Comparison of ENCODE assay signal across 9 cellular contexts in genomic region chr12:115983226-115983798, GRCh38.
DNase-seq lines count a peak whose midpoint lies in the region; ATAC-seq and TF ChIP-seq lines count a peak whose summit lies in the region.
"Had no signal": no experiment of that assay in that cellular context is flagged by ENCODE, and none has a peak within 500 bp of the region (broad histone marks: within the 10 kb centered on the region; RNA-seq: fewer than 3 reads in every experiment).

No MANE protein-coding gene starts in this region.

- H3K27ac ChIP-seq in PC-3 (ENCODE audit: low read length), result no peak overlapping the region
- H3K27ac ChIP-seq in dorsolateral prefrontal cortex, result peak overlapping the region in 1 of 59 donors; percentile 3
- H3K27ac ChIP-seq: epithelial cell of prostate had no signal

- no peaks in the 10 kb centered on the region for H3K9me3 ChIP-seq in PC-3 (ENCODE audit: low read length)

- H3K4me1 ChIP-seq in PC-3 (ENCODE audit: insufficient read depth, low read length), result no peaks in the 10 kb centered on the region

- peaks cover 48% of the 10 kb centered on the region for H3K36me3 ChIP-seq in PC-3 (ENCODE audit: low read depth, low read length)

- H3F3A ChIP-seq in PC-3 (ENCODE audit: low read length, unreplicated experiment), result no peaks in the 10 kb centered on the region

- no peak overlapping the region for H2AFZ ChIP-seq in PC-3 (ENCODE audit: low read length)

- H3K36me3 Mint-ChIP-seq in glutamatergic neuron (ENCODE audit: unreplicated experiment), result no peaks in the 10 kb centered on the region

- no peak overlapping the region for H3K4me3 ChIP-seq in AG10803 (ENCODE audit: low read length)
- no peak overlapping the region for H3K4me3 ChIP-seq in PC-3 (ENCODE audit: low read length)
- no peak overlapping the region for H3K4me3 ChIP-seq in dorsolateral prefrontal cortex

- peak; percentile 39 for TF ChIP-seq CTCF in AG10803 (conservative IDR thresholded peaks at IDR 0.05; ENCODE audit: low read length)
- peak; percentile 81 for TF ChIP-seq CTCF in PC-3 (conservative IDR thresholded peaks at IDR 0.05; ENCODE audit: low read depth, low read length)
- peak; percentile 7 for TF ChIP-seq CTCF in glutamatergic neuron (IDR thresholded peaks at IDR 0.05; ENCODE audit: partially characterized antibody, unreplicated experiment)
- peak in 8 of 56 donors; percentile 4 to 27 (median 14) for TF ChIP-seq CTCF in dorsolateral prefrontal cortex (IDR thresholded peaks at IDR 0.05 in 54 of 56, conservative IDR thresholded peaks at IDR 0.05 in 2 of 56; ENCODE audit: low read depth in 1 of 56, partially characterized antibody in 56 of 56)

- intact Hi-C loops in PC-3 (cut with micrococcal nuclease) (no loop called here), dorsolateral prefrontal cortex (cut with DNase I) (loop anchor here in 1 of 2 donors (10.0 kb wide), 1 partner anchor 711 kb away; no protein-coding TSS in a partner anchor)

- H3K9me3 Mint-ChIP-seq in glutamatergic neuron (ENCODE audit: unreplicated experiment), result peaks cover 4% of the 10 kb centered on the region

- no peak overlapping the region for H3K4me3 Mint-ChIP-seq in glutamatergic neuron (ENCODE audit: unreplicated experiment)

- CTCF ChIA-PET in PC-3 (lab: Charles Lee), result interaction anchor here (0.5 to 1.7 kb wide), 2 partner anchors 132 to 726 kb away, joined by 3 to 6 read pairs; no protein-coding TSS in a partner anchor

- POLR2A ChIA-PET in PC-3 (lab: Charles Lee; ENCODE audit: unreplicated experiment), result interaction anchor here (0.6 kb wide), 1 partner anchor 21 kb away, joined by 3 read pairs; no protein-coding TSS in a partner anchor

- no peak overlapping the region for H3K27ac Mint-ChIP-seq in glutamatergic neuron (ENCODE audit: unreplicated experiment)

- BruUV-seq in PC-3 (replicated peaks; lab: Mats Ljungman, UMichigan), result no TSS peak

- H3K27me3 Mint-ChIP-seq in glutamatergic neuron (ENCODE audit: unreplicated experiment), result no peaks in the 10 kb centered on the region

- no peaks in the 10 kb centered on the region for H3K27me3 ChIP-seq in PC-3 (ENCODE audit: low read length)
- no peaks in the 10 kb centered on the region for H3K27me3 ChIP-seq in dorsolateral prefrontal cortex

- H3K4me1 Mint-ChIP-seq in glutamatergic neuron (ENCODE audit: low read depth, unreplicated experiment), result peaks cover 26% of the 10 kb centered on the region

- peaks cover 3% of the 10 kb centered on the region; the same call in 1 of the 2 replicates for H4K20me1 ChIP-seq in PC-3 (ENCODE audit: low read length)

- H3K9me2 ChIP-seq in PC-3 (replicated peaks; ENCODE audit: low read length), result no peaks in the 10 kb centered on the region

- ATAC-seq in PC-3 (peak; percentile 57), GM21737 (IDR thresholded peaks at IDR 0.05; ENCODE audit: unreplicated experiment) (no peak)

- DNase-seq in AG10803 (ENCODE audit: low read depth) (no peak), ELR (ENCODE audit: low read depth) (peak; percentile 29), PC-3 (peak; percentile 53), glutamatergic neuron (peak; percentile 32), GOT3 (lab: John Stamatoyannopoulos, UW) (no peak), medulla oblongata (ENCODE audit: extremely low spot score) (no peak), dorsolateral prefrontal cortex (no peak)

- peaks cover 12% of the 10 kb centered on the region; the same call in 1 of the 2 replicates for H3K79me2 ChIP-seq in PC-3 (ENCODE audit: low read length)

- no peak overlapping the region for H3K4me2 ChIP-seq in PC-3 (ENCODE audit: low read length)

- no peak overlapping the region for H3K9ac ChIP-seq in PC-3 (ENCODE audit: low read length)

Comparison
In these comparisons a context has a peak if more than half of its experiments do, and no peak if none do; other contexts are left out.
1. DNase-seq: peak in ELR (single experiment), PC-3 (single experiment) and glutamatergic neuron (single experiment); none in AG10803 (single experiment), GOT3 (single experiment), medulla oblongata (single experiment) and dorsolateral prefrontal cortex (0 of 10).